Comparison of ENCODE assay signal across 8 cellular contexts in the genomic region with DNA sequence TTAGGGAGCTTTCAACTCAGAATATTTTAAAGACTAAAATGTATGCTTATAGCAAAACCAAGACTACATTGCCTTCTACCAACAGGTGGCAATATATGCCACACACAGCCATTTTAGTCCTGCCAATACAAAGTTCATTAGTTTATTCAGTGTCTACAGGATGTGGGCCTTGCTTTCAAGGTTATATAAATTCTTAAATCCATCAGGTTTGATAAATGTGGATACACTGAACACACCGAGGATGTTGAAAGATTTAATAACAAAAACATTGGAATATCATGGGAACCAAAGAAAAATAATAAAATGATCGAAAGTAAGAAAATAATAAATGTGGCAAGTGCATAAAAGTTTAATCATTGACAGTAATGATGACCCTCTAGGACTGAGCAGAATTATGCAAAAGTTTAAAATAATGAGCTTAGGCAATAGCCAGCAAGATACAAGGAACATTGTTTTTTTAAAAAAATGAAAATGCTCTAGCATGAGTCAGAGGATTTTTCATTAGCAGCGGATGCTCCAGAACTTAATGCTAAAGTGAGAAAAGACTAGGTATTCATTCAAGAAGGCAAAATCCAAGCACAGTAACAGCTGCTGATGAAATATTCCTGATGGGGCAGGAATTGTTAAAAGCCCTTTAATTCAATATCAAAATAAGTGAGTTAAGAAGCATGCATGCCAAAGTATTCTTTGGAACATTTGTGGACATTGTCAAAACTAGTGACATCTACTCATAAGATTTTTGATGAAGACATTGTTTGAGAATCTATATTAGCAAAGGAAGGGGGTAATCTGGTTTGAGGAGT. TPM values are rescaled to one million over a fixed set of nuclear protein-coding genes. Genes with fewer than 3 reads are reported as not detected.
DNase-seq lines count a peak whose midpoint lies in the region; ATAC-seq, FAIRE-seq and TF ChIP-seq lines count a peak whose summit lies in the region.

No MANE protein-coding gene starts in this region.

- TF ChIP-seq CTCF in 22Rv1 (IDR thresholded peaks at IDR 0.05), result peak; percentile 64
- TF ChIP-seq CTCF in MM.1S (IDR thresholded peaks at IDR 0.05; ENCODE audit: low read length), result peak; percentile 78
- TF ChIP-seq CTCF in cardiac fibroblast (IDR thresholded peaks at IDR 0.05; ENCODE audit: low read depth, low read length), result peak; percentile 57
- TF ChIP-seq CTCF in pancreas (IDR thresholded peaks at IDR 0.05), result peak in 3 of 4 donors; percentile 31 to 43 (median 36)

- H3K4me1 ChIP-seq in MM.1S (ENCODE audit: low read length), result no peaks in the 10 kb centered on the region
- H3K4me1 ChIP-seq in pancreas, result peaks cover 4 to 7% (median 7%) of the 10 kb centered on the region in 3 donors

- ATAC-seq in GM18498 (IDR thresholded peaks at IDR 0.05; ENCODE audit: unreplicated experiment) (peak; percentile 78), pancreas (peak; percentile 70 to 91 (median 86))

- peaks cover 26% of the 10 kb centered on the region for H3K79me2 ChIP-seq in MM.1S (ENCODE audit: low read length)

- H2AFZ ChIP-seq in MM.1S (ENCODE audit: low read length), result no peak overlapping the region

- no peaks in the 10 kb centered on the region for H3K9me2 ChIP-seq in MM.1S (replicated peaks; ENCODE audit: insufficient read depth, low read length)

- H3K27me3 ChIP-seq in MM.1S (replicated peaks; ENCODE audit: insufficient read depth, low read length) (no peaks in the 10 kb centered on the region), pancreas (no peaks in the 10 kb centered on the region)

- intact Hi-C loops in pancreas (cut with DNase I), result no loop called here

- peak; percentile 62 for DNase-seq in MM.1S
- peak; percentile 59 to 68 for DNase-seq in cardiac fibroblast (ENCODE audit: low read depth in 2 of 2)
- DNase-seq in pancreas, result no peak
- no peak for DNase-seq in COLO668 (lab: John Stamatoyannopoulos, UW; ENCODE audit: unreplicated experiment)
- DNase-seq in stimulated activated CD4-positive, alpha-beta T cell treated with anti-CD3 and anti-CD28 coated beads, Interleukin-4, amount 100 ng/mL, for 1 hour, result no peak
- DNase-seq in SHP77 (lab: John Stamatoyannopoulos, UW), result no peak

- no peak overlapping the region for H3K9ac ChIP-seq in MM.1S (ENCODE audit: low read length)

- H3K4me3 ChIP-seq in MM.1S (ENCODE audit: low read length) (no peak overlapping the region), cardiac fibroblast (replicated peaks in 1 of 2; ENCODE audit: low read depth in 2 of 2, low read length in 2 of 2) (no peak overlapping the region), pancreas (no peak overlapping the region)

- H3K9me3 ChIP-seq in MM.1S (replicated peaks; ENCODE audit: insufficient read depth, low read length) (no peaks in the 10 kb centered on the region), pancreas (no peaks in the 10 kb centered on the region)

- no peaks in the 10 kb centered on the region for H3F3A ChIP-seq in MM.1S (ENCODE audit: insufficient read depth, low read length)

- H4K20me1 ChIP-seq in MM.1S (ENCODE audit: insufficient read depth, low read length), result no peaks in the 10 kb centered on the region

- no peak overlapping the region for H3K4me2 ChIP-seq in MM.1S (ENCODE audit: low read depth, low read length)

- 47 to 53% methylated on average over 3 of the region's 3 CpGs for WGBS in pancreas, 2 donors

- FAIRE-seq in pancreas (lab: Jason Lieb, UNC), result peak; percentile 64

- no peak overlapping the region for H3K27ac ChIP-seq in 22Rv1
- H3K27ac ChIP-seq in MM.1S (ENCODE audit: low read length), result no peak overlapping the region
- peak overlapping the region in 1 of 4 donors; percentile 2 for H3K27ac ChIP-seq in pancreas

- H3K36me3 ChIP-seq in MM.1S (replicated peaks; ENCODE audit: insufficient read depth, low read length) (no peaks in the 10 kb centered on the region), pancreas (no peaks in the 10 kb centered on the region)

RNA-seq across cellular contexts. Expression of a gene that starts 14.2 kb away (rescaled TPM):
- total RNA-seq in pancreas, result 10 to 100 TPM in 1 of 6 donors, 1 to 10 TPM in 5; 2.8 to 20.5 (median 3.6) TPM
- 1 to 10 TPM; 1.6 to 3.3 TPM for polyA plus RNA-seq in pancreas

Comparison
In these comparisons a context has a peak if more than half of its experiments do, and no peak if none do; other contexts are left out.
1. DNase-seq: peak in MM.1S (single experiment) and cardiac fibroblast (2 of 2); none in pancreas (0 of 6), COLO668 (single experiment), stimulated activated CD4-positive, alpha-beta T cell treated with anti-CD3 and anti-CD28 coated beads, Interleukin-4, amount 100 ng/mL, for 1 hour (single experiment) and SHP77 (0 of 2).
2. Peak in every context shown above with its lines, with median percentiles within 50 percentile points of each other: CTCF ChIP-seq.